Comparison of ENCODE assay signal across 13 cellular contexts in genomic region chrX:2701600-2701999, GRCh38. TPM values are rescaled to one million over a fixed set of nuclear protein-coding genes. Genes with fewer than 3 reads are reported as not detected.
DNase-seq lines count a peak whose midpoint lies in the region; ATAC-seq, FAIRE-seq and TF ChIP-seq lines count a peak whose summit lies in the region.
"Had no signal": no experiment of that assay in that cellular context is flagged by ENCODE, and none has a peak within 500 bp of the region (broad histone marks: within the 10 kb centered on the region; RNA-seq: fewer than 3 reads in every experiment).

No MANE protein-coding gene starts in this region.

- H3K4me3 ChIP-seq in H1 (ENCODE audit: extremely low read depth in 1 of 4, insufficient read depth in 2 of 4, low read depth in 3 of 4, low read length in 4 of 4) (no peak overlapping the region), spleen (no peak overlapping the region), testis (no peak overlapping the region)

- no peak overlapping the region for H3K18ac ChIP-seq in H1 (ENCODE audit: extremely low read depth, low read length)

- H2BK120ac ChIP-seq in H1 (replicated peaks; ENCODE audit: low read depth, low read length), result no peak overlapping the region

- H3K4me3 Mint-ChIP-seq in activated CD8-positive, alpha-beta memory T cell treated with anti-CD3 and anti-CD28 coated beads, Interleukin-2, amount 10 ng/mL, durations not matched to agents 7 days and 5 days, result no peak overlapping the region
- H3K4me3 Mint-ChIP-seq in nephron progenitor cell, result no peak overlapping the region

- peak overlapping the region; percentile 27 for H3K27ac Mint-ChIP-seq in activated CD8-positive, alpha-beta memory T cell treated with anti-CD3 and anti-CD28 coated beads, Interleukin-2, amount 10 ng/mL, durations not matched to agents 7 days and 5 days
- no peak overlapping the region for H3K27ac Mint-ChIP-seq in nephron progenitor cell

- 0 out of 2 replicates have a peak overlapping the region, but pooled peaks have one; percentile 14 for H2AK5ac ChIP-seq in H1 (ENCODE audit: low read depth, low read length)

- H3K14ac ChIP-seq in H1 (ENCODE audit: insufficient read length), result no peak overlapping the region

- peaks cover 9% of the 10 kb centered on the region; the same call in 1 of the 2 replicates for H3K23me2 ChIP-seq in H1 (ENCODE audit: low read depth, low read length)

- H3K79me1 ChIP-seq in H1 (ENCODE audit: low read depth, low read length), result peaks cover 3% of the 10 kb centered on the region; the same call in 1 of the 2 replicates

- TF ChIP-seq CTCF in H1 (IDR thresholded peaks at IDR 0.05; ENCODE audit: control extremely low read depth in 1 of 3, insufficient read depth in 1 of 3, low read depth in 1 of 3, low read length in 3 of 3) (no peak), spleen (IDR thresholded peaks at IDR 0.05 in 8 of 11, conservative IDR thresholded peaks at IDR 0.05 in 3 of 11) (no peak), nephron progenitor cell (IDR thresholded peaks at IDR 0.05) (no peak), testis (IDR thresholded peaks at IDR 0.05) (no peak)

- H3K23ac ChIP-seq in H1 (ENCODE audit: insufficient read length), result no peak overlapping the region

- H3K9me3 Mint-ChIP-seq in activated CD8-positive, alpha-beta memory T cell treated with anti-CD3 and anti-CD28 coated beads, Interleukin-2, amount 10 ng/mL, durations not matched to agents 7 days and 5 days (ENCODE audit: low read depth), result peaks cover 5% of the 10 kb centered on the region
- peaks cover 4% of the 10 kb centered on the region for H3K9me3 Mint-ChIP-seq in nephron progenitor cell

- peaks cover 0 to 9% (median under 1%) of the 10 kb centered on the region in 4 experiments; a peak in 3 of 7 replicates for H3K4me1 ChIP-seq in H1 (replicated peaks in 1 of 4; ENCODE audit: control insufficient read depth in 3 of 4, insufficient read depth in 4 of 4, low read length in 3 of 4)
- H3K4me1 ChIP-seq in spleen, result peaks cover 38 to 99% (median 87%) of the 10 kb centered on the region in 6 donors
- H3K4me1 ChIP-seq in testis, result peaks cover 70% of the 10 kb centered on the region

- no peak overlapping the region for H2BK20ac ChIP-seq in H1 (ENCODE audit: low read length)

- H3K36me3 ChIP-seq in H1 (ENCODE audit: control insufficient read depth in 2 of 4, insufficient read depth in 4 of 4, low read length in 3 of 4), result peaks cover 0 to 2% (median 0%) of the 10 kb centered on the region in 4 experiments; a peak in 2 of 8 replicates
- peaks cover 0 to 28% (median 0%) of the 10 kb centered on the region in 6 donors for H3K36me3 ChIP-seq in spleen
- no peaks in the 10 kb centered on the region for H3K36me3 ChIP-seq in testis (ENCODE audit: low read depth, missing control alignments)

- no peak for TF ChIP-seq EP300 in H1 (IDR thresholded peaks at IDR 0.05; ENCODE audit: borderline replicate concordance in 1 of 2, low read depth in 2 of 2, low read length in 2 of 2)

- H3K4ac ChIP-seq in H1 (replicated peaks; ENCODE audit: insufficient read length, low read depth, low read length), result peak overlapping the region; percentile 48

- H4K20me1 ChIP-seq in H1 (replicated peaks in 1 of 2; ENCODE audit: control insufficient read depth in 1 of 2, insufficient read depth in 2 of 2, low read length in 2 of 2), result no peaks in the 10 kb centered on the region

- no peaks in the 10 kb centered on the region for H3K9me3 ChIP-seq in H1 (ENCODE audit: insufficient read depth in 2 of 2, low read depth in 1 of 2, low read length in 1 of 2)
- no peaks in the 10 kb centered on the region for H3K9me3 ChIP-seq in spleen
- H3K9me3 ChIP-seq in testis, result no peaks in the 10 kb centered on the region

- no peak overlapping the region for H3K27ac ChIP-seq in H1 (ENCODE audit: low read depth, low read length)
- peak overlapping the region in 3 of 8 donors; percentile 13 to 46 (median 18) for H3K27ac ChIP-seq in spleen
- no peak overlapping the region for H3K27ac ChIP-seq in testis

- H3K27me3 Mint-ChIP-seq in activated CD8-positive, alpha-beta memory T cell treated with anti-CD3 and anti-CD28 coated beads, Interleukin-2, amount 10 ng/mL, durations not matched to agents 7 days and 5 days, result no peaks in the 10 kb centered on the region
- H3K27me3 Mint-ChIP-seq in nephron progenitor cell (ENCODE audit: low read depth, poor library complexity), result peaks cover 8% of the 10 kb centered on the region

- H3K27me3 ChIP-seq in H1 (replicated peaks in 1 of 4; ENCODE audit: control insufficient read depth in 3 of 4, extremely low read depth in 1 of 4, insufficient read depth in 3 of 4, low read length in 3 of 4) (no peaks in the 10 kb centered on the region), spleen (replicated peaks in 1 of 7) (no peaks in the 10 kb centered on the region), testis (no peaks in the 10 kb centered on the region)

- TF ChIP-seq RAD21 in H1 (IDR thresholded peaks at IDR 0.05 in 1 of 2, conservative IDR thresholded peaks at IDR 0.05 in 1 of 2; ENCODE audit: low read depth in 2 of 2, low read length in 2 of 2), result no peak

- peaks cover 51% of the 10 kb centered on the region for H3K36me3 Mint-ChIP-seq in activated CD8-positive, alpha-beta memory T cell treated with anti-CD3 and anti-CD28 coated beads, Interleukin-2, amount 10 ng/mL, durations not matched to agents 7 days and 5 days
- peaks cover 52% of the 10 kb centered on the region for H3K36me3 Mint-ChIP-seq in nephron progenitor cell (ENCODE audit: low read depth)

- intact Hi-C loops in spleen (cut with DNase I; ENCODE audit: low total_unique reads), result no loop called here
- intact Hi-C loops in testis (cut with DNase I; ENCODE audit: low total_unique reads), result no loop called here

- no peak overlapping the region for H4K91ac ChIP-seq in H1 (replicated peaks; ENCODE audit: insufficient read length, low read length)

- H2BK5ac ChIP-seq in H1 (ENCODE audit: low read depth, low read length), result no peak overlapping the region

- no peak for FAIRE-seq in H1 (lab: Jason Lieb, UNC)
- FAIRE-seq: endometrium, small intestine had no signal

- H2BK12ac ChIP-seq in H1 (ENCODE audit: low read depth, low read length), result no peak overlapping the region

- H3K56ac ChIP-seq in H1 (replicated peaks; ENCODE audit: insufficient read length, low read depth, low read length), result no peak overlapping the region

- POLR2A ChIA-PET in H1 (lab: Charles Lee; ENCODE audit: partially characterized antibody), result no interaction called here

- peaks cover 92% of the 10 kb centered on the region for H3K4me1 Mint-ChIP-seq in activated CD8-positive, alpha-beta memory T cell treated with anti-CD3 and anti-CD28 coated beads, Interleukin-2, amount 10 ng/mL, durations not matched to agents 7 days and 5 days
- H3K4me1 Mint-ChIP-seq in nephron progenitor cell, result peaks cover 53% of the 10 kb centered on the region

- no peak overlapping the region for H4K8ac ChIP-seq in H1 (ENCODE audit: extremely low read depth, insufficient read depth, low read length)

- no peak overlapping the region for H2BK15ac ChIP-seq in H1 (ENCODE audit: low read length)

- TF ChIP-seq POLR2A in H1 (IDR thresholded peaks at IDR 0.05; ENCODE audit: control extremely low read depth in 1 of 2, low read depth in 2 of 2, low read length in 2 of 2) (no peak), spleen (IDR thresholded peaks at IDR 0.05) (no peak), testis (IDR thresholded peaks at IDR 0.05) (no peak)

- no peak overlapping the region for H4K5ac ChIP-seq in H1 (ENCODE audit: insufficient read length, low read depth, low read length)

- DNase-seq in activated CD8-positive, alpha-beta memory T cell treated with anti-CD3 and anti-CD28 coated beads, Interleukin-2, amount 10 ng/mL, durations not matched to agents 7 days and 5 days, result no peak
- no peak for DNase-seq in activated CD8-positive, alpha-beta memory T cell treated with anti-CD3 and anti-CD28 coated beads, Interleukin-2, amount 50 U/mL, for 4 hours
- no peak for DNase-seq in H1 (ENCODE audit: low read depth in 1 of 2, low spot score in 2 of 2)
- DNase-seq in spleen, result peak; percentile 61
- DNase-seq in stimulated activated CD4-positive, alpha-beta T cell treated with anti-CD3 and anti-CD28 coated beads, Interleukin-4, amount 100 ng/mL, for 1 hour, result no peak
- DNase-seq in nephron progenitor cell, result no peak
- DNase-seq in testis, result no peak
- DNase-seq: kidney glomerular epithelial cell, NCI-H2029, small intestine had no signal

- WGBS in H1 (ENCODE audit: extremely low coverage in 1 of 2, insufficient coverage in 1 of 2, insufficient read length in 1 of 2, insufficient replicate concordance in 2 of 2, low coverage in 1 of 2, low lambda C conversion rate in 2 of 2, missing lambda C conversion rate in 1 of 2), 2 experiments, result 90% methylated on average over 6 of the region's 6 CpGs; no CpG with 5 or more reads in 1 of the 2 experiments
- 31 to 51% (median 42%) methylated on average over 6 of the region's 6 CpGs for WGBS in spleen, 5 donors
- 34 to 68% methylated on average over 6 of the region's 6 CpGs for WGBS in testis, 2 donors

- H3K79me2 ChIP-seq in H1 (ENCODE audit: control insufficient read depth in 1 of 2, insufficient read depth in 2 of 2, low read length in 2 of 2), result peaks cover 0 to 4% of the 10 kb centered on the region in 2 experiments; a peak in 3 of 4 replicates

- CTCF ChIA-PET in activated CD8-positive, alpha-beta memory T cell treated with anti-CD3 and anti-CD28 coated beads, Interleukin-2, amount 10 ng/mL, durations not matched to agents 7 days and 5 days (lab: Charles Lee), result no interaction called here
- CTCF ChIA-PET in H1 (lab: Charles Lee; ENCODE audit: partially characterized antibody), result no interaction called here

- H3K4me2 ChIP-seq in H1 (ENCODE audit: insufficient read depth in 1 of 2, low read depth in 2 of 2, low read length in 2 of 2), result no peak overlapping the region

- H3K9ac ChIP-seq in H1 (replicated peaks in 1 of 4; ENCODE audit: extremely low read depth in 1 of 4, low read depth in 3 of 4, low read length in 3 of 4), result no peak overlapping the region

- no peak overlapping the region for H2AFZ ChIP-seq in H1 (ENCODE audit: low read length)

- ATAC-seq in activated CD8-positive, alpha-beta memory T cell treated with anti-CD3 and anti-CD28 coated beads, Interleukin-2, amount 10 ng/mL, durations not matched to agents 7 days and 5 days, result no peak
- ATAC-seq in HG03442 (IDR thresholded peaks at IDR 0.05; ENCODE audit: unreplicated experiment), result peak; percentile 38
- ATAC-seq: SK-N-SH treated with all-trans-retinoic acid at 6 μM for 48 hours had no signal

RNA-seq across cellular contexts. Expression of gene CD99, which starts 10.5 kb away (rescaled TPM):
- total RNA-seq in activated CD8-positive, alpha-beta memory T cell treated with anti-CD3 and anti-CD28 coated beads, Interleukin-2, amount 10 ng/mL, durations not matched to agents 7 days and 5 days, result 100 to 1,000 TPM; 259 to 286 TPM
- total RNA-seq in H1 (2021; fragmentation: NEBNext Ultra II Directional; extraction: Animal tissue kit (Norgen Biotek cat#: 25700)), result 46.9 and 47.8 TPM in 2 replicates
- polyA plus RNA-seq in H1 (2011; rRNA removed) (30.1 and 44.0 TPM in 2 replicates), spleen (100 to 1,000 TPM; 101 to 219 (median 189) TPM), testis (ENCODE audit: insufficient read depth, low read depth, low replicate concordance) (450 TPM)
- 33.5 TPM for polyA plus RNA-seq in H1 (2011; cell fraction: cytosol; rRNA removed)
- 29.9 TPM for polyA plus RNA-seq in H1 (2011; cell fraction: nucleus; rRNA removed)
- polyA plus RNA-seq in H1 (2012, experiment 1 of 2), result 71.0 to 90.9 TPM (median 85.7 TPM) in 4 replicates
- 90.6 TPM for polyA plus RNA-seq in H1 (2012, experiment 2 of 2)
- 70.9 TPM for polyA plus RNA-seq in H1 (2013, experiment 1 of 2)
- polyA plus RNA-seq in H1 (2013, experiment 2 of 2), result 85.5 TPM
- polyA minus RNA-seq in H1 (2011; rRNA and poly(A)+ RNA removed), result 10.0 TPM in 2 replicates
- 21.8 TPM for polyA minus RNA-seq in H1 (2011; cell fraction: cytosol; rRNA and poly(A)+ RNA removed)
- polyA minus RNA-seq in H1 (2011; cell fraction: nucleus; rRNA and poly(A)+ RNA removed), result 11.6 TPM
- total RNA-seq in spleen (100 to 1,000 TPM; 109 to 316 (median 180) TPM), testis (1,000 to 10,000 TPM in 1 of 2 donors, 100 to 1,000 TPM in 1; 733 to 1,032 TPM)

RNA-seq across cellular contexts. Expression of gene XG, which starts 50.2 kb away (rescaled TPM):
- not detected for total RNA-seq in activated CD8-positive, alpha-beta memory T cell treated with anti-CD3 and anti-CD28 coated beads, Interleukin-2, amount 10 ng/mL, durations not matched to agents 7 days and 5 days
- total RNA-seq in H1 (2021; fragmentation: NEBNext Ultra II Directional; extraction: Animal tissue kit (Norgen Biotek cat#: 25700)), result 0.31 and 0.78 TPM in 2 replicates
- polyA plus RNA-seq in H1 (2011; rRNA removed) (0.19 and 0.33 TPM in 2 replicates), spleen (under 1 TPM; 0.03 to 0.22 (median 0.15) TPM), testis (ENCODE audit: insufficient read depth, low read depth, low replicate concordance) (0.88 TPM)
- 0.57 TPM for polyA plus RNA-seq in H1 (2011; cell fraction: cytosol; rRNA removed)
- polyA plus RNA-seq in H1 (2011; cell fraction: nucleus; rRNA removed), result 0.23 TPM
- 0.22 to 0.42 TPM (median 0.31 TPM) in 4 replicates for polyA plus RNA-seq in H1 (2012, experiment 1 of 2)
- not detected for polyA plus RNA-seq in H1 (2012, experiment 2 of 2)
- 0.71 TPM for polyA plus RNA-seq in H1 (2013, experiment 1 of 2)
- polyA plus RNA-seq in H1 (2013, experiment 2 of 2), result 0.35 TPM
- 0.34 and 0.54 TPM in 2 replicates for polyA minus RNA-seq in H1 (2011; rRNA and poly(A)+ RNA removed)
- polyA minus RNA-seq in H1 (2011; cell fraction: cytosol; rRNA and poly(A)+ RNA removed), result not detected
- polyA minus RNA-seq in H1 (2011; cell fraction: nucleus; rRNA and poly(A)+ RNA removed), result 0.40 TPM
- total RNA-seq in spleen (under 1 TPM in 3 of 7 donors, not detected in 4; 0.19 to 0.87 (median 0.32) TPM), testis (under 1 TPM; 0.19 to 0.63 TPM)
